8 cellular contexts compared by ENCODE assay signal in genomic region chr2:84495539-84496146, GRCh38. TPM values are rescaled to one million over a fixed set of nuclear protein-coding genes. Genes with fewer than 3 reads are reported as not detected.
A peak's percentile ranks its signal among the peaks of the same experiment; 100 is the strongest.
DNase-seq lines count a peak whose midpoint lies in the region; ATAC-seq and TF ChIP-seq lines count a peak whose summit lies in the region.

No MANE protein-coding gene starts in this region.

- ATAC-seq in activated CD4-positive, alpha-beta T cell treated with anti-CD3 and anti-CD28 coated beads for 36 hours, result peak; percentile 88
- ATAC-seq in GM21515 (IDR thresholded peaks at IDR 0.05; ENCODE audit: unreplicated experiment), result peak; percentile 91
- peak; percentile 82 for ATAC-seq in IMR-90 (ENCODE audit: low read depth)
- peak; percentile 78 for ATAC-seq in body of pancreas
- ATAC-seq in stimulated activated naive CD8-positive, alpha-beta T cell treated with anti-CD3 and anti-CD28 coated beads, Interleukin-15, Interleukin-2, amounts not matched to agents 100 U/mL and 50 U/mL, for 24 hours, result peak; percentile 86

- intact Hi-C loops in activated CD4-positive, alpha-beta T cell treated with anti-CD3 and anti-CD28 coated beads for 36 hours (cut with DNase I, micrococcal nuclease), result loop anchor here (1.0 to 10.0 kb wide), 9 partner anchors 136 to 790 kb away; no protein-coding TSS in a partner anchor
- intact Hi-C loops in IMR-90 (cut with micrococcal nuclease) (loop anchor here (1.0 to 5.0 kb wide), 4 partner anchors 136 to 432 kb away; no protein-coding TSS in a partner anchor), body of pancreas (cut with DNase I) (loop anchor here (5.0 kb wide), 1 partner anchor 382 kb away; no protein-coding TSS in a partner anchor)

- H3K4me1 Mint-ChIP-seq in activated CD4-positive, alpha-beta T cell treated with anti-CD3 and anti-CD28 coated beads for 36 hours, result peaks cover 20% of the 10 kb centered on the region
- H3K4me1 Mint-ChIP-seq in immature natural killer cell, result peaks cover 5 to 7% of the 10 kb centered on the region in 2 donors

- peak overlapping the region; percentile 41; the same call in 1 of the 2 replicates for H2BK20ac ChIP-seq in IMR-90 (ENCODE audit: low read depth, low read length)

- CTCF ChIA-PET in activated CD4-positive, alpha-beta T cell treated with anti-CD3 and anti-CD28 coated beads for 36 hours (lab: Charles Lee), result interaction anchor here (0.8 to 1.0 kb wide), 2 partner anchors 133 to 430 kb away, joined by 3 to 4 read pairs; no protein-coding TSS in a partner anchor
- CTCF ChIA-PET in IMR-90 (lab: Yijun Ruan, JAX), result no interaction called here

- peak; percentile 29 for DNase-seq in activated CD4-positive, alpha-beta T cell treated with anti-CD3 and anti-CD28 coated beads for 36 hours
- no peak for DNase-seq in activated CD4-positive, alpha-beta T cell treated with anti-CD3 and anti-CD28 coated beads, Interleukin-2, amount 50 U/mL, for 48 hours
- DNase-seq in IMR-90 (peak; percentile 78), OCI-M1 (lab: John Stamatoyannopoulos, UW) (peak; percentile 64), body of pancreas (peak; percentile 17 to 39 (median 19)), immature natural killer cell (peak; percentile 57 to 69 (median 65))
- no peak for DNase-seq in stimulated activated naive CD8-positive, alpha-beta T cell treated with anti-CD3 and anti-CD28 coated beads, Interleukin-15, Interleukin-2, amounts not matched to agents 100 U/mL and 50 U/mL, for 24 hours

- H4K91ac ChIP-seq in IMR-90 (ENCODE audit: insufficient read depth, low read depth, low read length), result no peak overlapping the region

- POLR2A ChIA-PET in activated CD4-positive, alpha-beta T cell treated with anti-CD3 and anti-CD28 coated beads for 36 hours (lab: Charles Lee), result no interaction called here
- POLR2A ChIA-PET in IMR-90 (lab: Charles Lee; ENCODE audit: unreplicated experiment), result no interaction called here

- dilution Hi-C loops in IMR-90 (cut with HindIII; ENCODE audit: low sequenced_read_pairs, unreplicated experiment), result no loop called here

- BruUV-seq in IMR-90 (replicated peaks; lab: Mats Ljungman, UMichigan), result no TSS peak

- H3K4me3 ChIP-seq in IMR-90 (ENCODE audit: insufficient read depth, low read depth, low read length) (no peak overlapping the region), body of pancreas (no peak overlapping the region)

- H2BK120ac ChIP-seq in IMR-90 (ENCODE audit: low read depth, low read length), result no peak overlapping the region

- no peak overlapping the region for H3K27ac Mint-ChIP-seq in activated CD4-positive, alpha-beta T cell treated with anti-CD3 and anti-CD28 coated beads for 36 hours
- H3K27ac Mint-ChIP-seq in immature natural killer cell, result no peak overlapping the region

- no peak overlapping the region for H3K18ac ChIP-seq in IMR-90 (ENCODE audit: low read depth, low read length)

- no peak overlapping the region for H3K27ac ChIP-seq in IMR-90 (ENCODE audit: insufficient read depth, low read length)
- H3K27ac ChIP-seq in body of pancreas, result no peak overlapping the region

- no peak overlapping the region for H3K56ac ChIP-seq in IMR-90 (ENCODE audit: extremely low read depth, insufficient read depth, low read length)

- in situ Hi-C loops in IMR-90 (cut with MboI; ENCODE audit: low sequenced_read_pairs), result loop anchor here (10.0 to 25.0 kb wide), 3 partner anchors 139 to 792 kb away; no protein-coding TSS in a partner anchor

- H4K8ac ChIP-seq in IMR-90 (ENCODE audit: low read depth in 2 of 2, low read length in 2 of 2), result no peak overlapping the region

- no peak overlapping the region for H2BK5ac ChIP-seq in IMR-90 (ENCODE audit: low read depth, low read length, poor library complexity, severe bottlenecking)

- H2AFZ ChIP-seq in IMR-90 (replicated peaks; ENCODE audit: low read length, poor library complexity), result no peak overlapping the region

- H3K9me3 Mint-ChIP-seq in activated CD4-positive, alpha-beta T cell treated with anti-CD3 and anti-CD28 coated beads for 36 hours (ENCODE audit: low read depth), result no peaks in the 10 kb centered on the region
- H3K9me3 Mint-ChIP-seq in immature natural killer cell, result no peaks in the 10 kb centered on the region

- no peak overlapping the region for H2AK5ac ChIP-seq in IMR-90 (ENCODE audit: low read depth, low read length)

- no peak overlapping the region for H3K14ac ChIP-seq in IMR-90 (replicated peaks; ENCODE audit: low read depth, low read length)

- no peak overlapping the region for H3K23ac ChIP-seq in IMR-90 (ENCODE audit: low read depth, low read length)

- no peaks in the 10 kb centered on the region for H3K36me3 Mint-ChIP-seq in activated CD4-positive, alpha-beta T cell treated with anti-CD3 and anti-CD28 coated beads for 36 hours (ENCODE audit: low read depth)
- H3K36me3 Mint-ChIP-seq in immature natural killer cell, result no peaks in the 10 kb centered on the region

- H3K9me3 ChIP-seq in IMR-90 (ENCODE audit: control insufficient read depth, insufficient read depth, low read length) (no peaks in the 10 kb centered on the region), body of pancreas (no peaks in the 10 kb centered on the region)

- H3K4me1 ChIP-seq in IMR-90 (ENCODE audit: control insufficient read depth, insufficient read depth, low read length) (peaks cover 4% of the 10 kb centered on the region), body of pancreas (peaks cover 4% of the 10 kb centered on the region)

- no peaks in the 10 kb centered on the region for H3K27me3 Mint-ChIP-seq in activated CD4-positive, alpha-beta T cell treated with anti-CD3 and anti-CD28 coated beads for 36 hours
- no peaks in the 10 kb centered on the region for H3K27me3 Mint-ChIP-seq in immature natural killer cell (ENCODE audit: low read depth in 3 of 3)

- WGBS in IMR-90 (ENCODE audit: extremely low coverage in 2 of 2, insufficient read length in 1 of 2), 2 experiments, result 60% methylated on average over 1 of the region's 8 CpGs; no CpG with 5 or more reads in 1 of the 2 experiments
- 19 to 26% methylated on average over 8 of the region's 8 CpGs for WGBS in body of pancreas, 2 donors

- no peak overlapping the region; the same call in 1 of the 2 replicates for H3K4ac ChIP-seq in IMR-90 (ENCODE audit: low read depth, low read length)

- TF ChIP-seq RAD21 in IMR-90 (IDR thresholded peaks at IDR 0.05; ENCODE audit: low read length), result peak; percentile 82

- H2AK9ac ChIP-seq in IMR-90 (replicated peaks; ENCODE audit: low read depth, low read length, poor library complexity), result no peak overlapping the region

- no peak overlapping the region for H2BK15ac ChIP-seq in IMR-90 (ENCODE audit: low read depth, low read length)

- H3K9ac ChIP-seq in IMR-90 (ENCODE audit: low read depth, low read length), result no peak overlapping the region

- no peaks in the 10 kb centered on the region for H3K79me1 ChIP-seq in IMR-90 (ENCODE audit: low read depth in 1 of 2, low read length in 2 of 2)

- peaks cover 5% of the 10 kb centered on the region for H3K9me1 ChIP-seq in IMR-90 (ENCODE audit: insufficient read depth, low read length)

- H3K36me3 ChIP-seq in IMR-90 (ENCODE audit: control insufficient read depth, insufficient read depth, low read length) (no peaks in the 10 kb centered on the region), body of pancreas (replicated peaks in 1 of 2; ENCODE audit: insufficient read depth in 1 of 2, low read depth in 2 of 2) (no peaks in the 10 kb centered on the region)

- TF ChIP-seq POLR2A in IMR-90 (IDR thresholded peaks at IDR 0.05; ENCODE audit: low read depth, low read length) (peak; percentile 33; the same call in 1 of the 2 replicates), body of pancreas (IDR thresholded peaks at IDR 0.05) (no peak)

- no peak overlapping the region for H4K5ac ChIP-seq in IMR-90 (ENCODE audit: low read depth, low read length)

- TF ChIP-seq CTCF in IMR-90 (conservative IDR thresholded peaks at IDR 0.05; ENCODE audit: low read depth, low read length) (peak; percentile 76), body of pancreas (IDR thresholded peaks at IDR 0.05) (peak; percentile 39 to 81 (median 73))

- H3K27me3 ChIP-seq in IMR-90 (ENCODE audit: control insufficient read depth, insufficient read depth, low read length) (no peaks in the 10 kb centered on the region), body of pancreas (no peaks in the 10 kb centered on the region)

- H3K4me2 ChIP-seq in IMR-90 (ENCODE audit: low read depth, low read length), result no peak overlapping the region

- H3K4me3 Mint-ChIP-seq in activated CD4-positive, alpha-beta T cell treated with anti-CD3 and anti-CD28 coated beads for 36 hours, result no peak overlapping the region
- no peak overlapping the region for H3K4me3 Mint-ChIP-seq in immature natural killer cell

- no peaks in the 10 kb centered on the region for H4K20me1 ChIP-seq in IMR-90 (ENCODE audit: insufficient read depth, low read length)

TF ChIP-seq in IMR-90, 13 proteins besides CTCF, POLR2A, EP300 and RAD21 (continues in another document):
- no peak for TF ChIP-seq MAZ (IDR thresholded peaks at IDR 0.05; ENCODE audit: borderline replicate concordance, low read depth, low read length)
- TF ChIP-seq MXI1 (IDR thresholded peaks at IDR 0.05; ENCODE audit: borderline replicate concordance, low read depth, low read length), result no peak
- TF ChIP-seq CEBPB (IDR thresholded peaks at IDR 0.05; ENCODE audit: low read depth, low read length), result no peak
- no peak for TF ChIP-seq MAFK (IDR thresholded peaks at IDR 0.05; ENCODE audit: low read depth, low read length)
- no peak for TF ChIP-seq NFE2L2 (IDR thresholded peaks at IDR 0.05; ENCODE audit: low read depth, low read length)

RNA-seq across cellular contexts. Expression of gene DNAH6, which starts 20.7 kb away (rescaled TPM):
- total RNA-seq in activated CD4-positive, alpha-beta T cell treated with anti-CD3 and anti-CD28 coated beads for 36 hours, result 1 to 10 TPM; 1.1 to 1.3 TPM
- under 0.01 TPM in 2 replicates for total RNA-seq in IMR-90 (2012; rRNA removed)
- 0.07 and 0.09 TPM in 2 replicates for polyA plus RNA-seq in IMR-90 (2012; rRNA removed)
- polyA plus RNA-seq in IMR-90 (2012; cell fraction: cytosol; rRNA removed), result not detected in 2 replicates
- polyA plus RNA-seq in IMR-90 (2012; cell fraction: nucleus; rRNA removed; ENCODE audit: low replicate concordance), result under 0.01 and 0.05 TPM in 2 replicates
- 1 to 10 TPM; 1.3 to 2.6 TPM for total RNA-seq in body of pancreas
- under 1 TPM in 1 of 3 donors, not detected in 2; 0.07 TPM for polyA plus RNA-seq in immature natural killer cell

RNA-seq across cellular contexts. Expression of gene SUCLG1, which starts 36.6 kb away (rescaled TPM):
- total RNA-seq in activated CD4-positive, alpha-beta T cell treated with anti-CD3 and anti-CD28 coated beads for 36 hours, result 10 to 100 TPM; 60.7 to 68.9 TPM
- 50.5 and 57.2 TPM in 2 replicates for total RNA-seq in IMR-90 (2012; rRNA removed)
- polyA plus RNA-seq in IMR-90 (2012; rRNA removed), result 49.8 and 52.7 TPM in 2 replicates
- polyA plus RNA-seq in IMR-90 (2012; cell fraction: cytosol; rRNA removed), result 19.7 and 28.3 TPM in 2 replicates
- polyA plus RNA-seq in IMR-90 (2012; cell fraction: nucleus; rRNA removed; ENCODE audit: low replicate concordance), result 15.2 and 33.4 TPM in 2 replicates
- total RNA-seq in body of pancreas, result 10 to 100 TPM; 51.1 to 89.2 TPM
- polyA plus RNA-seq in immature natural killer cell, result 100 to 1,000 TPM in 2 of 3 donors, 10 to 100 TPM in 1; 99.2 to 125 (median 105) TPM

Comparison
In these comparisons a context has a peak if more than half of its experiments do, and no peak if none do; other contexts are left out.
1. DNase-seq: peak in activated CD4-positive, alpha-beta T cell treated with anti-CD3 and anti-CD28 coated beads for 36 hours (single experiment), IMR-90 (single experiment), OCI-M1 (single experiment), body of pancreas (4 of 4) and immature natural killer cell (3 of 3); none in activated CD4-positive, alpha-beta T cell treated with anti-CD3 and anti-CD28 coated beads, Interleukin-2, amount 50 U/mL, for 48 hours (0 of 2) and stimulated activated naive CD8-positive, alpha-beta T cell treated with anti-CD3 and anti-CD28 coated beads, Interleukin-15, Interleukin-2, amounts not matched to agents 100 U/mL and 50 U/mL, for 24 hours (single experiment).
2. Peak in every context shown above with its lines, with median percentiles within 50 percentile points of each other: ATAC-seq.